In the genomic region with DNA sequence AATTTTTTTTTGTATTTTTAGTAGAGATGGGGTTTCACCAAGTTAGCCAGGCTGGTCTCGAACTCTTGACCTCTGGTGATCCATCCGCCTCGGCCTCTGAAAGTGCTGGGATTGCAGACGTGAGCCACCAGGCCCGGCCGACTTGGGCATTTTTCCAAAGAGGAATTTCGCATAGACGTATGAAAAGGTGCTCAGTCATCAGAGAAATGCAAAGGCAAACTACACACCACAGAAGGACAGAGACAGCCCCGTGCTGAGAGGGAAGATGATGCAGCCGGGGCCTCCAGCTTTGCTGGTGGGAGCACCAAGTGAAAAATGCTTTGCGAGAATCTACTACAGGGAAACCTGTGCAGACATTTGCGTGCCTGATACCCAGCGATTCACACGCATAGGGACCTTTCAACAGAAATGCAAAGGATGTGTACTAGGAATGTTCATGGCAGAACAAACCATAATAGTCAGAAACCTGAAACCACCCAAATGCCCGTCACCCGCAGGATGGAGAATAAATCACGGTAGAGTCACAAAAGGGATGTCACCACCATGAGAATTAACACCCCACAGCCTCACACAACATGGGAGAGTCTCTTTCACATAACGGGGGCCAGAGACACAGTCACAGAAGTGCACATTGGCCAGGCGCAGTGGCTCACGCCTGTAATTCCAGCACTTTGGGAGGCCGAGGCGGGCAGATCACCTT, we compare ENCODE assay signal across 22 cellular contexts.
"Had no signal": no experiment of that assay in that cellular context is flagged by ENCODE, and none has a peak within 500 bp of the region (broad histone marks: within the 10 kb centered on the region; RNA-seq: fewer than 3 reads in every experiment).

No MANE protein-coding gene starts in this region.

- H3K27ac Mint-ChIP-seq: activated B cell treated with CpG ODN at 0.5 μM for 24 hours; activated CD8-positive, alpha-beta memory T cell treated with anti-CD3 and anti-CD28 coated beads, Interleukin-2, amount 10 ng/mL, durations not matched to agents 7 days and 5 days; activated CD8-positive, alpha-beta T cell treated with anti-CD3 and anti-CD28 coated beads, Interleukin-2, amount 10 ng/mL, durations not matched to agents 7 days and 5 days; activated T-cell treated with anti-CD3 and anti-CD28 coated beads, Interleukin-2, amount 50 U/mL, for 72 hours; naive B cell; T-cell had no signal

- ATAC-seq: activated CD8-positive, alpha-beta memory T cell treated with anti-CD3 and anti-CD28 coated beads, Interleukin-2, amount 10 ng/mL, durations not matched to agents 7 days and 5 days; activated CD8-positive, alpha-beta T cell treated with anti-CD3 and anti-CD28 coated beads, Interleukin-2, amount 10 ng/mL, durations not matched to agents 7 days and 5 days; activated naive CD4-positive, alpha-beta T cell treated with anti-CD3 and anti-CD28 coated beads, Interleukin-2, amount 50 U/mL, for 72 hours; activated T-cell treated with anti-CD3 and anti-CD28 coated beads, Interleukin-2, amount 50 U/mL, for 72 hours; left ventricle myocardium superior; pancreas; right cardiac atrium; T-cell had no signal

- H3K4me3 Mint-ChIP-seq: activated B cell treated with CpG ODN at 0.5 μM for 24 hours; activated CD8-positive, alpha-beta memory T cell treated with anti-CD3 and anti-CD28 coated beads, Interleukin-2, amount 10 ng/mL, durations not matched to agents 7 days and 5 days; activated CD8-positive, alpha-beta T cell treated with anti-CD3 and anti-CD28 coated beads, Interleukin-2, amount 10 ng/mL, durations not matched to agents 7 days and 5 days; activated T-cell treated with anti-CD3 and anti-CD28 coated beads, Interleukin-2, amount 50 U/mL, for 72 hours; T-cell had no signal

- H3K9me3 ChIP-seq: colonic mucosa, gastrocnemius medialis, pancreas, uterus had no signal

- H3K27me3 Mint-ChIP-seq: T-cell had no signal

- H3K27me3 ChIP-seq: colonic mucosa, gastrocnemius medialis, pancreas, uterus had no signal

- H3K27ac ChIP-seq: colonic mucosa, pancreas, thoracic aorta, uterus had no signal

- DNase-seq: activated B cell treated with CpG ODN at 0.5 μM for 24 hours; activated CD4-positive, alpha-beta T cell treated with anti-CD3 and anti-CD28 coated beads, Interleukin-2, amount 50 U/mL, for 1 hour; activated CD8-positive, alpha-beta memory T cell treated with anti-CD3 and anti-CD28 coated beads, Interleukin-2, amount 10 ng/mL, durations not matched to agents 7 days and 5 days; activated CD8-positive, alpha-beta T cell treated with anti-CD3 and anti-CD28 coated beads, Interleukin-2, amount 10 ng/mL, durations not matched to agents 7 days and 5 days; activated naive CD4-positive, alpha-beta T cell; activated T-cell treated with anti-CD3 and anti-CD28 coated beads, Interleukin-2, amount 50 U/mL, for 72 hours; anterior cingulate cortex; colonic mucosa; effector memory CD4-positive, alpha-beta T cell; gastrocnemius medialis; glutamatergic neuron; left ventricle myocardium superior; naive B cell; stimulated activated CD4-positive, alpha-beta T cell treated with anti-CD3 and anti-CD28 coated beads, Interleukin-2, amount 100 ng/mL, for 48 hours; stimulated activated naive CD4-positive, alpha-beta T cell treated with Interleukin-2 at 50 U/mL for 16 hours; T-cell; trophoblast cell; uterus had no signal

- H3K4me3 ChIP-seq: colonic mucosa, gastrocnemius medialis, pancreas, thoracic aorta, uterus had no signal
